Comparison of ENCODE assay signal across 9 cellular contexts in genomic region chr2:209526541-209526940, GRCh38.
A peak's percentile ranks its signal among the peaks of the same experiment; 100 is the strongest.
DNase-seq lines count a peak whose midpoint lies in the region; ATAC-seq and TF ChIP-seq lines count a peak whose summit lies in the region.
"Had no signal": no experiment of that assay in that cellular context is flagged by ENCODE, and none has a peak within 500 bp of the region (broad histone marks: within the 10 kb centered on the region; RNA-seq: fewer than 3 reads in every experiment).

No MANE protein-coding gene starts in this region.

- peak overlapping the region; percentile 22 to 77 (median 65); a peak in 21 of 22 replicates for H3K9ac ChIP-seq in BLaER1 treated with 17β-estradiol and CSF1 and Interleukin-3, amounts not matched to agents 10 nM and 100 nM
- H3K9ac ChIP-seq in SK-N-SH, result peak overlapping the region; percentile 54
- H3K9ac ChIP-seq in mammary epithelial cell (ENCODE audit: insufficient read depth, low read length), result no peak overlapping the region

- H3F3A ChIP-seq in SK-N-SH (replicated peaks; ENCODE audit: insufficient read depth), result peaks cover 25% of the 10 kb centered on the region

- peaks cover 37 to 57% (median 51%) of the 10 kb centered on the region in 10 experiments for H3K4me1 ChIP-seq in BLaER1 treated with 17β-estradiol and CSF1 and Interleukin-3, amounts not matched to agents 10 nM and 100 nM
- H3K4me1 ChIP-seq in SK-N-SH (ENCODE audit: control insufficient read depth in 1 of 2, insufficient read depth in 2 of 2, low read depth in 1 of 2, low read length in 1 of 2), result peaks cover 0 to 34% of the 10 kb centered on the region in 2 experiments
- peaks cover 21% of the 10 kb centered on the region for H3K4me1 ChIP-seq in lower lobe of right lung
- H3K4me1 ChIP-seq in mammary epithelial cell (ENCODE audit: insufficient read depth, low read length), result peaks cover 3% of the 10 kb centered on the region

- dilution Hi-C loops in mammary epithelial cell (cut with HindIII; ENCODE audit: low sequenced_read_pairs), result no loop called here

- no peak for TF ChIP-seq EP300 in SK-N-SH (IDR thresholded peaks at IDR 0.05; ENCODE audit: borderline replicate concordance in 1 of 2, low read depth in 1 of 2, low read length in 1 of 2)

- in situ Hi-C loops in mammary epithelial cell (cut with MboI; ENCODE audit: low sequenced_read_pairs in 2 of 2), result no loop called here

- no peak overlapping the region for H3K27ac Mint-ChIP-seq in activated CD8-positive, alpha-beta T cell treated with anti-CD3 and anti-CD28 coated beads, Interleukin-2, amount 10 ng/mL, durations not matched to agents 7 days and 5 days

- POLR2A ChIA-PET in SK-N-SH (lab: Yijun Ruan, JAX), result no interaction called here
- POLR2A ChIA-PET in activated CD8-positive, alpha-beta T cell treated with anti-CD3 and anti-CD28 coated beads, Interleukin-2, amount 10 ng/mL, durations not matched to agents 7 days and 5 days (lab: Charles Lee), result interaction anchor here (0.6 kb wide), 1 partner anchor 794 kb away, joined by 3 read pairs; no protein-coding TSS in a partner anchor

- H3K4me1 Mint-ChIP-seq in activated CD8-positive, alpha-beta T cell treated with anti-CD3 and anti-CD28 coated beads, Interleukin-2, amount 10 ng/mL, durations not matched to agents 7 days and 5 days (ENCODE audit: low read depth), result peaks cover 18% of the 10 kb centered on the region

- H2AFZ ChIP-seq in SK-N-SH (ENCODE audit: low read depth) (peak overlapping the region; percentile 74), mammary epithelial cell (ENCODE audit: low read depth, low read length) (no peak overlapping the region)

- BruUV-seq in mammary epithelial cell (replicated peaks; lab: Mats Ljungman, UMichigan), result no TSS peak

- no peaks in the 10 kb centered on the region for H3K36me3 ChIP-seq in BLaER1 treated with 17β-estradiol and CSF1 and Interleukin-3, amounts not matched to agents 10 nM and 100 nM
- H3K36me3 ChIP-seq in SK-N-SH (replicated peaks in 1 of 2; ENCODE audit: control insufficient read depth in 1 of 2, insufficient read depth in 2 of 2, low read length in 1 of 2) (peaks cover 0 to 3% of the 10 kb centered on the region in 2 experiments), lower lobe of right lung (no peaks in the 10 kb centered on the region), mammary epithelial cell (ENCODE audit: insufficient read depth, low read length) (peaks cover under 1% of the 10 kb centered on the region)

- no peaks in the 10 kb centered on the region for H3K36me3 Mint-ChIP-seq in activated CD8-positive, alpha-beta T cell treated with anti-CD3 and anti-CD28 coated beads, Interleukin-2, amount 10 ng/mL, durations not matched to agents 7 days and 5 days (ENCODE audit: low read depth)

- no peak for TF ChIP-seq CTCF in SK-N-SH (IDR thresholded peaks at IDR 0.05)
- no peak for TF ChIP-seq CTCF in lower lobe of right lung (IDR thresholded peaks at IDR 0.05)
- no peak for TF ChIP-seq CTCF in mammary epithelial cell (conservative IDR thresholded peaks at IDR 0.05 in 1 of 2, IDR thresholded peaks at IDR 0.05 in 1 of 2; ENCODE audit: extremely low read depth in 1 of 2, insufficient read depth in 1 of 2, low read depth in 1 of 2, low read length in 2 of 2)

- H3K27ac ChIP-seq in BLaER1 treated with 17β-estradiol and CSF1 and Interleukin-3, amounts not matched to agents 10 nM and 100 nM, result peak overlapping the region; percentile 44 to 85 (median 80); a peak in 21 of 22 replicates
- H3K27ac ChIP-seq in SK-N-SH (ENCODE audit: low read depth in 2 of 2, low read length in 1 of 2), result peak overlapping the region; percentile 53 to 96; a peak in 3 of 4 replicates
- peak overlapping the region; percentile 72 for H3K27ac ChIP-seq in lower lobe of right lung
- no peak overlapping the region for H3K27ac ChIP-seq in mammary epithelial cell (ENCODE audit: insufficient read depth, low read depth, low read length)

- peak overlapping the region; percentile 19 to 53 (median 45); a peak in 18 of 20 replicates for H3K4me3 ChIP-seq in BLaER1 treated with 17β-estradiol and CSF1 and Interleukin-3, amounts not matched to agents 10 nM and 100 nM
- H3K4me3 ChIP-seq in SK-N-SH (ENCODE audit: low read depth in 2 of 2, low read length in 1 of 2) (peak overlapping the region in 1 of 2 experiments; percentile 11; a peak in 2 of 4 replicates), lower lobe of right lung (peak overlapping the region; percentile 31), mammary epithelial cell (replicated peaks in 1 of 3; ENCODE audit: insufficient read depth in 1 of 3, low read depth in 2 of 3, low read length in 3 of 3) (no peak overlapping the region)

- no peaks in the 10 kb centered on the region for H3K27me3 ChIP-seq in BLaER1 treated with 17β-estradiol and CSF1 and Interleukin-3, amounts not matched to agents 10 nM and 100 nM
- no peaks in the 10 kb centered on the region for H3K27me3 ChIP-seq in SK-N-SH (ENCODE audit: insufficient read depth)
- H3K27me3 ChIP-seq in lower lobe of right lung (ENCODE audit: low read depth), result no peaks in the 10 kb centered on the region
- H3K27me3 ChIP-seq in mammary epithelial cell (ENCODE audit: insufficient read depth, low read length), result no peaks in the 10 kb centered on the region

- intact Hi-C loops in lower lobe of right lung (cut with DNase I), result no loop called here
- intact Hi-C loops in mammary epithelial cell (cut with micrococcal nuclease), result no loop called here

- H3K9me3 ChIP-seq in BLaER1 treated with 17β-estradiol and CSF1 and Interleukin-3, amounts not matched to agents 10 nM and 100 nM (replicated peaks in 1 of 11), result no peaks in the 10 kb centered on the region
- no peaks in the 10 kb centered on the region for H3K9me3 ChIP-seq in SK-N-SH
- H3K9me3 ChIP-seq in lower lobe of right lung, result no peaks in the 10 kb centered on the region
- no peaks in the 10 kb centered on the region for H3K9me3 ChIP-seq in mammary epithelial cell (replicated peaks; ENCODE audit: insufficient read depth, low read length)

- no peaks in the 10 kb centered on the region for H3K9me2 ChIP-seq in SK-N-SH

- H4K20me1 ChIP-seq in BLaER1 treated with 17β-estradiol and CSF1 and Interleukin-3, amounts not matched to agents 10 nM and 100 nM, result no peaks in the 10 kb centered on the region
- H4K20me1 ChIP-seq in SK-N-SH (ENCODE audit: insufficient read depth), result no peaks in the 10 kb centered on the region
- no peaks in the 10 kb centered on the region for H4K20me1 ChIP-seq in mammary epithelial cell (ENCODE audit: insufficient read depth, low read length)

- CTCF ChIA-PET in SK-N-SH (lab: Yijun Ruan, JAX) (no interaction called here), mammary epithelial cell (lab: Charles Lee; ENCODE audit: low non-redundant PET) (no interaction called here)
- CTCF ChIA-PET in activated CD8-positive, alpha-beta T cell treated with anti-CD3 and anti-CD28 coated beads, Interleukin-2, amount 10 ng/mL, durations not matched to agents 7 days and 5 days (lab: Charles Lee), result no interaction called here

- DNase-seq in SK-N-SH, result no peak
- no peak for DNase-seq in lower lobe of right lung
- no peak for DNase-seq in activated CD4-positive, alpha-beta T cell treated with anti-CD3 and anti-CD28 coated beads, Interleukin-2, amount 50 U/mL, for 4 hours
- DNase-seq in activated CD8-positive, alpha-beta T cell treated with anti-CD3 and anti-CD28 coated beads, Interleukin-2, amount 10 ng/mL, durations not matched to agents 7 days and 5 days, result no peak
- no peak for DNase-seq in mammary epithelial cell
- DNase-seq: NCI-H1105 had no signal

- peak; percentile 39 for ATAC-seq in HG02588 (IDR thresholded peaks at IDR 0.05; ENCODE audit: unreplicated experiment)
- ATAC-seq in lower lobe of right lung, result peak; percentile 56 to 75
- no peak for ATAC-seq in HG02970 (IDR thresholded peaks at IDR 0.05; ENCODE audit: low FRiP score, unreplicated experiment)
- no peak for ATAC-seq in activated CD8-positive, alpha-beta T cell treated with anti-CD3 and anti-CD28 coated beads, Interleukin-2, amount 10 ng/mL, durations not matched to agents 7 days and 5 days

- H3K79me2 ChIP-seq in SK-N-SH (ENCODE audit: insufficient read depth), result no peaks in the 10 kb centered on the region
- no peaks in the 10 kb centered on the region for H3K79me2 ChIP-seq in mammary epithelial cell (ENCODE audit: insufficient read depth, low read length)

- H3K4me3 Mint-ChIP-seq in activated CD8-positive, alpha-beta T cell treated with anti-CD3 and anti-CD28 coated beads, Interleukin-2, amount 10 ng/mL, durations not matched to agents 7 days and 5 days, result no peak overlapping the region

- 56% methylated on average over 2 of the region's 2 CpGs for WGBS in SK-N-SH (ENCODE audit: low lambda C conversion rate)
- WGBS in mammary epithelial cell (ENCODE audit: low coverage, missing lambda C conversion rate), result 94% methylated on average over 2 of the region's 2 CpGs

- no peak for TF ChIP-seq RAD21 in SK-N-SH (IDR thresholded peaks at IDR 0.05; ENCODE audit: low read length)

- no peaks in the 10 kb centered on the region for H3K27me3 Mint-ChIP-seq in activated CD8-positive, alpha-beta T cell treated with anti-CD3 and anti-CD28 coated beads, Interleukin-2, amount 10 ng/mL, durations not matched to agents 7 days and 5 days (ENCODE audit: low read depth)

- no peaks in the 10 kb centered on the region for H3K9me3 Mint-ChIP-seq in activated CD8-positive, alpha-beta T cell treated with anti-CD3 and anti-CD28 coated beads, Interleukin-2, amount 10 ng/mL, durations not matched to agents 7 days and 5 days (ENCODE audit: insufficient read depth)

- peak overlapping the region; percentile 68 to 95 (median 85) for H3K4me2 ChIP-seq in BLaER1 treated with 17β-estradiol and CSF1 and Interleukin-3, amounts not matched to agents 10 nM and 100 nM
- H3K4me2 ChIP-seq in SK-N-SH (peak overlapping the region; percentile 53; the same call in 1 of the 2 replicates), mammary epithelial cell (ENCODE audit: insufficient read depth, low read depth, low read length) (no peak overlapping the region)

TF ChIP-seq in SK-N-SH, 30 proteins besides CTCF, POLR2A, EP300 and RAD21:
- TF ChIP-seq RFX5 (IDR thresholded peaks at IDR 0.05; ENCODE audit: low read length), result no peak
- no peak for TF ChIP-seq CHD2 (IDR thresholded peaks at IDR 0.05; ENCODE audit: low read length, partially characterized antibody)
- TF ChIP-seq, protein P1, sequence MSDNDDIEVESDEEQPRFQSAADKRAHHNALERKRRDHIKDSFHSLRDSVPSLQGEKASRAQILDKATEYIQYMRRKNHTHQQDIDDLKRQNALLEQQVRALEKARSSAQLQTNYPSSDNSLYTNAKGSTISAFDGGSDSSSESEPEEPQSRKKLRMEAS (IDR thresholded peaks at IDR 0.05; ENCODE audit: low read depth), result no peak

Comparison
In these comparisons a context has a peak if more than half of its experiments do, and no peak if none do; other contexts are left out.
1. H3K4me3 ChIP-seq: peak in BLaER1 treated with 17β-estradiol and CSF1 and Interleukin-3, amounts not matched to agents 10 nM and 100 nM (10 of 10) and lower lobe of right lung (single experiment); none in mammary epithelial cell (0 of 3).
2. ATAC-seq: peak in HG02588 (single experiment) and lower lobe of right lung (2 of 2); none in HG02970 (single experiment) and activated CD8-positive, alpha-beta T cell treated with anti-CD3 and anti-CD28 coated beads, Interleukin-2, amount 10 ng/mL, durations not matched to agents 7 days and 5 days (single experiment).